17 cellular contexts compared by ENCODE assay signal in the genomic region with DNA sequence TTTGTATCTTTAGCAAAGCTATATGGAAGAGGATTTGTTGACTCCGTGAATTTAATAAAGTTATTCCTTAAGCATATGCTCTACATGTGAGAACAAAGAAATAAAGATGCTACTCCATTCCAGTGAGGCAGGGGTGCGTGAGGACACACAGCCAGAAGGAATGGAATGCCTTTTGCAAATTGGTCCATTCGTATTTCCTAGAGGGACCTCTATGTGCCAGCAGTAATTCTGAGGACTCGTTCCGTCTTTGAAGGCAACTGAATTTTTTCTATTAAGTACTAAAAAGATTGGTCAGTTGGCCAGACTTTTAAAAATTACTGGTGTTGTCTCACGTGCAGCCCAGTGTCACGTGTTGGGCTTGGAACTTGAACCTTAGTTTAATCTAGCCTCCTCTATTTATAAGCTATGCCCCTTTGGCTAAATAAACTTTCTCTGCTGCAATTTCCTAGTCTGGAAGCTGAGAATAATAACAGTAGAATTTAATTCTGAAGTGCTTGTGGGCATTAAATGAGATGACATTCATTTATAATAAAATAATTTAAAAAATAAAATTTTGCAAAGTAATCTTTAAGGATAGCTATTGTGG.
"Had no signal": no experiment of that assay in that cellular context is flagged by ENCODE, and none has a peak within 500 bp of the region (broad histone marks: within the 10 kb centered on the region; RNA-seq: fewer than 3 reads in every experiment).

No MANE protein-coding gene starts in this region.

- DNase-seq: activated B cell treated with CpG ODN at 0.5 μM for 24 hours; activated CD4-positive, alpha-beta T cell treated with anti-CD3 and anti-CD28 coated beads, Interleukin-2, amount 10 ng/mL, durations not matched to agents 24 days and 14 days; activated naive CD4-positive, alpha-beta T cell; activated naive CD8-positive, alpha-beta T cell treated with anti-CD3 and anti-CD28 coated beads, Interleukin-2, amount 10 ng/mL, durations not matched to agents 7 days and 5 days; effector memory CD4-positive, alpha-beta T cell; hippocampal formation; left ventricle myocardium superior; mesenchymal stem cell; natural killer cell; posterior cingulate gyrus; stimulated activated naive CD8-positive, alpha-beta T cell treated with anti-CD3 and anti-CD28 coated beads, Interleukin-15, amount 100 ng/mL, for 72 hours; SW 1271 had no signal

- H3K4me3 Mint-ChIP-seq: activated B cell treated with CpG ODN at 0.5 μM for 24 hours; activated CD4-positive, alpha-beta T cell treated with anti-CD3 and anti-CD28 coated beads, Interleukin-2, amount 10 ng/mL, durations not matched to agents 24 days and 14 days; activated naive CD8-positive, alpha-beta T cell treated with anti-CD3 and anti-CD28 coated beads, Interleukin-2, amount 10 ng/mL, durations not matched to agents 7 days and 5 days; activated T-helper 1 cell treated with anti-CD3 and anti-CD28 coated beads, Interleukin-12 subunit alpha, Interleukin-12 subunit beta, Interleukin-2, Interleukin-4 antibody, amounts not matched to agents 30 ng/mL and 10 ng/mL and 1 ng/mL, durations not matched to agents 14 hours and 24 hours and 36 hours; natural killer cell; stimulated activated naive CD8-positive, alpha-beta T cell treated with anti-CD3 and anti-CD28 coated beads, Interleukin-15, amount 100 ng/mL, for 72 hours had no signal

- FAIRE-seq: TTC549 had no signal

- H3K9me3 ChIP-seq: neutrophil had no signal

- H3K27me3 ChIP-seq: neutrophil had no signal

- H3K27ac ChIP-seq: epithelial cell of prostate, neutrophil had no signal

- ATAC-seq: left ventricle myocardium superior; natural killer cell; stimulated activated naive CD8-positive, alpha-beta T cell treated with anti-CD3 and anti-CD28 coated beads, Interleukin-15, amount 100 ng/mL, for 72 hours had no signal

- H3K4me3 ChIP-seq: smooth muscle cell had no signal

- H3K4me2 ChIP-seq: smooth muscle cell had no signal

- H3K27me3 Mint-ChIP-seq: activated B cell treated with CpG ODN at 0.5 μM for 24 hours; activated CD4-positive, alpha-beta T cell treated with anti-CD3 and anti-CD28 coated beads, Interleukin-2, amount 10 ng/mL, durations not matched to agents 24 days and 14 days; stimulated activated naive CD8-positive, alpha-beta T cell treated with anti-CD3 and anti-CD28 coated beads, Interleukin-15, amount 100 ng/mL, for 72 hours had no signal

- H3K4me1 Mint-ChIP-seq: activated B cell treated with CpG ODN at 0.5 μM for 24 hours; activated CD4-positive, alpha-beta T cell treated with anti-CD3 and anti-CD28 coated beads, Interleukin-2, amount 10 ng/mL, durations not matched to agents 24 days and 14 days; stimulated activated naive CD8-positive, alpha-beta T cell treated with anti-CD3 and anti-CD28 coated beads, Interleukin-15, amount 100 ng/mL, for 72 hours had no signal

- H3K27ac Mint-ChIP-seq: activated B cell treated with CpG ODN at 0.5 μM for 24 hours; activated CD4-positive, alpha-beta T cell treated with anti-CD3 and anti-CD28 coated beads, Interleukin-2, amount 10 ng/mL, durations not matched to agents 24 days and 14 days; activated naive CD8-positive, alpha-beta T cell treated with anti-CD3 and anti-CD28 coated beads, Interleukin-2, amount 10 ng/mL, durations not matched to agents 7 days and 5 days; activated T-helper 1 cell treated with anti-CD3 and anti-CD28 coated beads, Interleukin-12 subunit alpha, Interleukin-12 subunit beta, Interleukin-2, Interleukin-4 antibody, amounts not matched to agents 30 ng/mL and 10 ng/mL and 1 ng/mL, durations not matched to agents 14 hours and 24 hours and 36 hours; natural killer cell; stimulated activated naive CD8-positive, alpha-beta T cell treated with anti-CD3 and anti-CD28 coated beads, Interleukin-15, amount 100 ng/mL, for 72 hours had no signal

- H3K9me3 Mint-ChIP-seq: activated B cell treated with CpG ODN at 0.5 μM for 24 hours; activated CD4-positive, alpha-beta T cell treated with anti-CD3 and anti-CD28 coated beads, Interleukin-2, amount 10 ng/mL, durations not matched to agents 24 days and 14 days; activated naive CD8-positive, alpha-beta T cell treated with anti-CD3 and anti-CD28 coated beads, Interleukin-2, amount 10 ng/mL, durations not matched to agents 7 days and 5 days; activated T-helper 1 cell treated with anti-CD3 and anti-CD28 coated beads, Interleukin-12 subunit alpha, Interleukin-12 subunit beta, Interleukin-2, Interleukin-4 antibody, amounts not matched to agents 30 ng/mL and 10 ng/mL and 1 ng/mL, durations not matched to agents 14 hours and 24 hours and 36 hours; natural killer cell; stimulated activated naive CD8-positive, alpha-beta T cell treated with anti-CD3 and anti-CD28 coated beads, Interleukin-15, amount 100 ng/mL, for 72 hours had no signal

- H3K36me3 ChIP-seq: neutrophil had no signal

- H3K36me3 Mint-ChIP-seq: activated naive CD8-positive, alpha-beta T cell treated with anti-CD3 and anti-CD28 coated beads, Interleukin-2, amount 10 ng/mL, durations not matched to agents 7 days and 5 days; natural killer cell had no signal
